Comparison of ENCODE assay signal across 8 cellular contexts in the genomic region with DNA sequence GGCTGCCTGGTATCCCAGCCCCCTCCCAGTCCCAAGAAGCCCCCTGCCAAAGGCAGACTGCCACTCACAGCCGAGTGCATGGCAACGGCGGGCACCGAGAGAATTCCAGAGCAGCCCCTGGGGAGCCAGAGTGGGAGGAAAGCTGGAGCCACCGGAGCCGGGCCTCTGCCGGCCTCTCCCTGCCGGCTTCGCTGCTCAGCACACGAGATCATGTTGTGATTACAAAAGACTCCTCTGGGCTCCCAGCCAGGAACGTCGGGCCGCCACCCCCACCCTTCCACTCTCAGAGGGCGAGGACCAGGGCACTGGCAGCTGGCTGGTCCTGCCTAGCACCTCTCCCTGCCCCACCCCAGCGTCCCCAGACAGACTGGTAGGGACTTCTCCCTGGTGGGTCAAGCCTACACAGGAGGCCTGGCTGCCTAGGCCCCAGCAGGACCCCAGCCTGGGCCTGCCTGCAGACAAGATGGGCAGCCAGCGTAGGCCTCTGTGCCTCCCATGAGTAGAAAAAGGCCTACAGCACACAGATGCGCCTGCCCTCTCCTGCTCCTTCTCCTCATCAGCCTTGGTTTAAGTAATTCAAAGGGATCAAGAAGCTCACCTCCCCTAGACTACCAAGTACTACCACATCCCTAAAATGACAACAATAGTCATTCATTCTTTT. TPM values are rescaled to one million over a fixed set of nuclear protein-coding genes. Genes with fewer than 3 reads are reported as not detected.
DNase-seq lines count a peak whose midpoint lies in the region; ATAC-seq and TF ChIP-seq lines count a peak whose summit lies in the region.

A gene (minus strand): TSS at position 200 of the 661 bp plus-strand sequence. CDS start 120 bp downstream, at position 80.

- H3K4me2 ChIP-seq in SK-N-SH (peak within 1 kb of the TSS; percentile 94), fibroblast of lung (ENCODE audit: extremely low read depth, insufficient read depth, low read length) (peak within 1 kb of the TSS; percentile 79)

- peaks cover 0 to 15% (median 8%) of the 10 kb centered on the region in 7 donors for H3K4me1 Mint-ChIP-seq in naive thymus-derived CD4-positive, alpha-beta T cell
- peaks cover 7% of the 10 kb centered on the region for H3K4me1 Mint-ChIP-seq in endodermal cell
- peaks cover 8% of the 10 kb centered on the region for H3K4me1 Mint-ChIP-seq in activated CD4-positive, alpha-beta T cell treated with anti-CD3 and anti-CD28 coated beads, Interleukin-2, amount 10 ng/mL, durations not matched to agents 24 days and 14 days

- no peak within 1 kb of the TSS for H3K4me3 Mint-ChIP-seq in naive thymus-derived CD4-positive, alpha-beta T cell
- H3K4me3 Mint-ChIP-seq in endodermal cell: no peak within 1 kb of the TSS
- no peak within 1 kb of the TSS for H3K4me3 Mint-ChIP-seq in activated CD4-positive, alpha-beta T cell treated with anti-CD3 and anti-CD28 coated beads, Interleukin-2, amount 10 ng/mL, durations not matched to agents 24 days and 14 days

- H3K4me1 ChIP-seq in SK-N-SH (ENCODE audit: control insufficient read depth in 1 of 2, insufficient read depth in 2 of 2, low read depth in 1 of 2, low read length in 1 of 2): peaks cover 61 to 66% of the 10 kb centered on the region in 2 experiments; a peak in 3 of 4 replicates
- H3K4me1 ChIP-seq in fibroblast of lung (ENCODE audit: control insufficient read depth, extremely low read depth, insufficient read depth, low read length): peaks cover 43% of the 10 kb centered on the region
- peaks cover 0 to 3% of the 10 kb centered on the region in 2 donors for H3K4me1 ChIP-seq in naive thymus-derived CD4-positive, alpha-beta T cell (ENCODE audit: control insufficient read depth in 2 of 2, insufficient read depth in 2 of 2, low read length in 2 of 2)
- no peaks in the 10 kb centered on the region for H3K4me1 ChIP-seq in endodermal cell (ENCODE audit: control insufficient read depth, insufficient read depth, low read length)

- H3K79me2 ChIP-seq in SK-N-SH (ENCODE audit: insufficient read depth) (peaks cover 53% of the 10 kb centered on the region), fibroblast of lung (ENCODE audit: control insufficient read depth, insufficient read depth, low read length) (peaks cover 18% of the 10 kb centered on the region)

- TF ChIP-seq CTCF in AG09319 (IDR thresholded peaks at IDR 0.05; ENCODE audit: low read depth, low read length): no peak
- TF ChIP-seq CTCF in SK-N-SH (IDR thresholded peaks at IDR 0.05): no peak
- no peak for TF ChIP-seq CTCF in fibroblast of lung (conservative IDR thresholded peaks at IDR 0.05 in 1 of 2, IDR thresholded peaks at IDR 0.05 in 1 of 2; ENCODE audit: low read depth in 1 of 2, low read length in 2 of 2)
- no peak for TF ChIP-seq CTCF in endodermal cell (conservative IDR thresholded peaks at IDR 0.05)

- POLR2A ChIA-PET in SK-N-SH (lab: Yijun Ruan, JAX): interaction anchor here (0.6 to 3.0 kb wide), 14 partner anchors 9 to 228 kb away, joined by 3 to 22 read pairs (median 4); a partner anchor contains a TSS
- POLR2A ChIA-PET in naive thymus-derived CD4-positive, alpha-beta T cell (lab: Charles Lee): no interaction called here

- H4K20me1 ChIP-seq in SK-N-SH (ENCODE audit: insufficient read depth) (no peaks in the 10 kb centered on the region), fibroblast of lung (ENCODE audit: control insufficient read depth, extremely low read depth, insufficient read depth, low read length) (no peaks in the 10 kb centered on the region)

- TF ChIP-seq EP300 in SK-N-SH (IDR thresholded peaks at IDR 0.05; ENCODE audit: borderline replicate concordance in 1 of 2, low read depth in 1 of 2, low read length in 1 of 2): peak; percentile 34 to 43; a peak in 2 of 4 replicates

- H3K9me2 ChIP-seq in SK-N-SH: no peaks in the 10 kb centered on the region

- 100% methylated on average over 1 of the region's 17 CpGs for WGBS in SK-N-SH (ENCODE audit: low lambda C conversion rate)
- 79 to 100% methylated on average over 2 to 17 of the region's 17 CpGs for WGBS in endodermal cell (ENCODE audit: insufficient coverage in 1 of 2, insufficient read length in 1 of 2), 2 experiments

- no peak for TF ChIP-seq RAD21 in SK-N-SH (IDR thresholded peaks at IDR 0.05; ENCODE audit: low read length)

- H3K36me3 Mint-ChIP-seq in naive thymus-derived CD4-positive, alpha-beta T cell: no peaks in the 10 kb centered on the region
- no peaks in the 10 kb centered on the region for H3K36me3 Mint-ChIP-seq in endodermal cell (ENCODE audit: low read depth)
- no peaks in the 10 kb centered on the region for H3K36me3 Mint-ChIP-seq in activated CD4-positive, alpha-beta T cell treated with anti-CD3 and anti-CD28 coated beads, Interleukin-2, amount 10 ng/mL, durations not matched to agents 24 days and 14 days (ENCODE audit: low read depth)

- H3K36me3 ChIP-seq in MG63 (no peaks in the 10 kb centered on the region; the same call in 1 of the 2 replicates), SK-N-SH (replicated peaks in 1 of 2; ENCODE audit: control insufficient read depth in 1 of 2, insufficient read depth in 2 of 2, low read length in 1 of 2) (peaks cover 14 to 15% of the 10 kb centered on the region in 2 experiments), fibroblast of lung (ENCODE audit: control insufficient read depth, insufficient read depth, low read length) (peaks cover 10% of the 10 kb centered on the region), endodermal cell (ENCODE audit: control insufficient read depth, insufficient read depth, low read length) (no peaks in the 10 kb centered on the region)
- H3K36me3 ChIP-seq in naive thymus-derived CD4-positive, alpha-beta T cell (ENCODE audit: control insufficient read depth in 2 of 3, insufficient read depth in 3 of 3, low read length in 3 of 3): no peaks in the 10 kb centered on the region

- peak; percentile 25 for ATAC-seq in naive thymus-derived CD4-positive, alpha-beta T cell
- no peak for ATAC-seq in GM18505 (IDR thresholded peaks at IDR 0.05; ENCODE audit: unreplicated experiment)

- H3K9me3 ChIP-seq in MG63 (no peaks in the 10 kb centered on the region), SK-N-SH (no peaks in the 10 kb centered on the region), fibroblast of lung (ENCODE audit: control insufficient read depth, insufficient read depth, low read depth, low read length) (no peaks in the 10 kb centered on the region), endodermal cell (ENCODE audit: control insufficient read depth, low read length) (no peaks in the 10 kb centered on the region)
- no peaks in the 10 kb centered on the region for H3K9me3 ChIP-seq in naive thymus-derived CD4-positive, alpha-beta T cell (ENCODE audit: control insufficient read depth in 2 of 3, low read length in 3 of 3)

- no peaks in the 10 kb centered on the region for H3K9me3 Mint-ChIP-seq in naive thymus-derived CD4-positive, alpha-beta T cell
- no peaks in the 10 kb centered on the region for H3K9me3 Mint-ChIP-seq in endodermal cell
- no peaks in the 10 kb centered on the region for H3K9me3 Mint-ChIP-seq in activated CD4-positive, alpha-beta T cell treated with anti-CD3 and anti-CD28 coated beads, Interleukin-2, amount 10 ng/mL, durations not matched to agents 24 days and 14 days

- no peak within 1 kb of the TSS for H3K27ac Mint-ChIP-seq in naive thymus-derived CD4-positive, alpha-beta T cell
- H3K27ac Mint-ChIP-seq in endodermal cell: no peak within 1 kb of the TSS
- no peak within 1 kb of the TSS for H3K27ac Mint-ChIP-seq in activated CD4-positive, alpha-beta T cell treated with anti-CD3 and anti-CD28 coated beads, Interleukin-2, amount 10 ng/mL, durations not matched to agents 24 days and 14 days

- H3K4me3 ChIP-seq in MG63 (peak within 1 kb of the TSS; percentile 38), SK-N-SH (ENCODE audit: low read depth in 2 of 2, low read length in 1 of 2) (peak within 1 kb of the TSS; percentile 51 to 77), fibroblast of lung (replicated peaks in 1 of 4; ENCODE audit: control extremely low read depth in 1 of 4, insufficient read depth in 1 of 4, low read depth in 3 of 4, low read length in 4 of 4) (peak within 1 kb of the TSS; percentile 54 to 77 (median 58)), endodermal cell (ENCODE audit: low read length) (no peak within 1 kb of the TSS)
- H3K4me3 ChIP-seq in naive thymus-derived CD4-positive, alpha-beta T cell (ENCODE audit: low read length): no peak within 1 kb of the TSS

- CTCF ChIA-PET in SK-N-SH (lab: Yijun Ruan, JAX): interaction anchor here (1.1 to 70.6 kb wide), 9 partner anchors 1 to 166 kb away, joined by 3 to 2194 read pairs (median 12); a partner anchor contains a TSS
- CTCF ChIA-PET in naive thymus-derived CD4-positive, alpha-beta T cell (lab: Charles Lee): interaction anchor here (2.2 to 14.2 kb wide), 6 partner anchors 12 to 81 kb away, joined by 5 to 366 read pairs (median 55); a partner anchor contains a TSS

- peaks cover 41% of the 10 kb centered on the region for H3F3A ChIP-seq in SK-N-SH (replicated peaks; ENCODE audit: insufficient read depth)

- no peaks in the 10 kb centered on the region for H3K27me3 Mint-ChIP-seq in naive thymus-derived CD4-positive, alpha-beta T cell
- peaks cover 8% of the 10 kb centered on the region for H3K27me3 Mint-ChIP-seq in endodermal cell (ENCODE audit: insufficient read depth)
- H3K27me3 Mint-ChIP-seq in activated CD4-positive, alpha-beta T cell treated with anti-CD3 and anti-CD28 coated beads, Interleukin-2, amount 10 ng/mL, durations not matched to agents 24 days and 14 days: no peaks in the 10 kb centered on the region

- H3K27me3 ChIP-seq in MG63 (no peaks in the 10 kb centered on the region), SK-N-SH (ENCODE audit: insufficient read depth) (no peaks in the 10 kb centered on the region), fibroblast of lung (ENCODE audit: control insufficient read depth, insufficient read depth, low read length) (no peaks in the 10 kb centered on the region), endodermal cell (ENCODE audit: control insufficient read depth, insufficient read depth, low read length, poor library complexity, severe bottlenecking) (no peaks in the 10 kb centered on the region)
- no peaks in the 10 kb centered on the region for H3K27me3 ChIP-seq in naive thymus-derived CD4-positive, alpha-beta T cell (ENCODE audit: control insufficient read depth in 2 of 2, insufficient read depth in 2 of 2, low read length in 2 of 2)

- H3K27ac ChIP-seq in SK-N-SH (ENCODE audit: low read depth in 2 of 2, low read length in 1 of 2) (peak within 1 kb of the TSS; percentile 96 to 98), fibroblast of lung (ENCODE audit: insufficient read depth, low read length) (peak within 1 kb of the TSS; percentile 95), endodermal cell (ENCODE audit: low read depth, low read length) (no peak within 1 kb of the TSS)
- no peak within 1 kb of the TSS for H3K27ac ChIP-seq in naive thymus-derived CD4-positive, alpha-beta T cell (ENCODE audit: low read depth, low read length)

- DNase-seq in AG09319 (ENCODE audit: extremely low read depth, low read depth) (peak; percentile 74), MG63 (peak; percentile 81), SK-N-SH (peak; percentile 91), fibroblast of lung (ENCODE audit: low read depth in 2 of 2) (peak; percentile 81 to 91), endodermal cell (no peak)
- no peak for DNase-seq in naive thymus-derived CD4-positive, alpha-beta T cell
- no peak for DNase-seq in activated CD4-positive, alpha-beta T cell treated with anti-CD3 and anti-CD28 coated beads, Interleukin-2, amount 10 ng/mL, durations not matched to agents 24 days and 14 days

- no peak for TF ChIP-seq POLR2A in GM18505 (IDR thresholded peaks at IDR 0.05; ENCODE audit: borderline replicate concordance, extremely low read depth, insufficient read depth, insufficient read length)

- intact Hi-C loops in naive thymus-derived CD4-positive, alpha-beta T cell (cut with micrococcal nuclease): no loop called here
- intact Hi-C loops in activated CD4-positive, alpha-beta T cell treated with anti-CD3 and anti-CD28 coated beads, Interleukin-2, amount 10 ng/mL, durations not matched to agents 24 days and 14 days (cut with micrococcal nuclease): no loop called here

- peak within 1 kb of the TSS; percentile 58; the same call in 1 of the 2 replicates for H2AFZ ChIP-seq in SK-N-SH (ENCODE audit: low read depth)
- no peak within 1 kb of the TSS for H2AFZ ChIP-seq in fibroblast of lung (ENCODE audit: low read length)

- H3K9ac ChIP-seq in SK-N-SH: peak within 1 kb of the TSS; percentile 98
- peak within 1 kb of the TSS; percentile 91 for H3K9ac ChIP-seq in fibroblast of lung (ENCODE audit: insufficient read depth, low read length)
- no peak within 1 kb of the TSS for H3K9ac ChIP-seq in endodermal cell (ENCODE audit: extremely low read depth, low read length, poor library complexity, severe bottlenecking)

RNA-seq across cellular contexts. Expression of the gene that starts here (rescaled TPM):
- 4.0 and 8.2 TPM in 2 replicates for total RNA-seq in MG63 (2014; rRNA removed; shearing (Covaris generic); ENCODE audit: low replicate concordance)
- polyA plus RNA-seq in SK-N-SH (2012; rRNA removed) (13.7 and 14.2 TPM in 2 replicates), fibroblast of lung (1.7 and 2.0 TPM in 2 replicates)
- 10.4 and 12.0 TPM in 2 replicates for polyA plus RNA-seq in SK-N-SH (2012; cell fraction: cytosol; rRNA removed)
- 82.8 and 92.4 TPM in 2 replicates for polyA plus RNA-seq in SK-N-SH (2012; cell fraction: nucleus; rRNA removed)
- total RNA-seq in fibroblast of lung (14.4 and 38.0 TPM in 2 replicates), endodermal cell (under 1 TPM; 0.15 to 0.42 TPM)
- polyA plus RNA-seq in fibroblast of lung (2012): 17.5 and 33.4 TPM in 2 replicates
- polyA minus RNA-seq in fibroblast of lung (ENCODE audit: low replicate concordance): 17.4 and 25.3 TPM in 2 replicates
- total RNA-seq in naive thymus-derived CD4-positive, alpha-beta T cell: 1 to 10 TPM in 4 of 5 experiments, under 1 TPM in 1; 0.73 to 2.7 (median 1.6) TPM
- polyA plus RNA-seq in naive thymus-derived CD4-positive, alpha-beta T cell: under 1 TPM; 0.07 to 0.30 TPM
- polyA plus RNA-seq in endodermal cell (2013, experiment 1 of 2): 0.57 TPM
- polyA plus RNA-seq in endodermal cell (2013, experiment 2 of 2): 0.12 TPM
- 0.21 and 0.54 TPM in 2 replicates for total RNA-seq in activated CD4-positive, alpha-beta T cell treated with anti-CD3 and anti-CD28 coated beads, Interleukin-2, amount 10 ng/mL, durations not matched to agents 24 days and 14 days

Comparison
In these comparisons a context has a peak if more than half of its experiments do, and no peak if none do; other contexts are left out.
1. DNase-seq: peak in AG09319 (single experiment), MG63 (single experiment), SK-N-SH (single experiment) and fibroblast of lung (2 of 2); none in naive thymus-derived CD4-positive, alpha-beta T cell (0 of 9), endodermal cell (single experiment) and activated CD4-positive, alpha-beta T cell treated with anti-CD3 and anti-CD28 coated beads, Interleukin-2, amount 10 ng/mL, durations not matched to agents 24 days and 14 days (single experiment).
2. H3K4me3 ChIP-seq: peak in MG63 (single experiment), SK-N-SH (2 of 2) and fibroblast of lung (4 of 4); none in naive thymus-derived CD4-positive, alpha-beta T cell (single experiment) and endodermal cell (single experiment).
3. H3K27ac ChIP-seq: peak in SK-N-SH (2 of 2) and fibroblast of lung (single experiment); none in naive thymus-derived CD4-positive, alpha-beta T cell (single experiment) and endodermal cell (single experiment).